In genomic region chr12:50167026-50167742, GRCh38 we compare ENCODE assay signal across 1 cellular context.
TF ChIP-seq lines count a peak whose summit lies in the region.

A gene with protein sequence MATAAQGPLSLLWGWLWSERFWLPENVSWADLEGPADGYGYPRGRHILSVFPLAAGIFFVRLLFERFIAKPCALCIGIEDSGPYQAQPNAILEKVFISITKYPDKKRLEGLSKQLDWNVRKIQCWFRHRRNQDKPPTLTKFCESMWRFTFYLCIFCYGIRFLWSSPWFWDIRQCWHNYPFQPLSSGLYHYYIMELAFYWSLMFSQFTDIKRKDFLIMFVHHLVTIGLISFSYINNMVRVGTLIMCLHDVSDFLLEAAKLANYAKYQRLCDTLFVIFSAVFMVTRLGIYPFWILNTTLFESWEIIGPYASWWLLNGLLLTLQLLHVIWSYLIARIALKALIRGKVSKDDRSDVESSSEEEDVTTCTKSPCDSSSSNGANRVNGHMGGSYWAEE (minus strand): TSS chr12:50167369. CDS start chr12:50167297, 72 bp downstream.

TF ChIP-seq in K562, 482 proteins besides CTCF, POLR2A, EP300 and RAD21 (continued from another document and continues in another):
- TF ChIP-seq, protein P1, sequence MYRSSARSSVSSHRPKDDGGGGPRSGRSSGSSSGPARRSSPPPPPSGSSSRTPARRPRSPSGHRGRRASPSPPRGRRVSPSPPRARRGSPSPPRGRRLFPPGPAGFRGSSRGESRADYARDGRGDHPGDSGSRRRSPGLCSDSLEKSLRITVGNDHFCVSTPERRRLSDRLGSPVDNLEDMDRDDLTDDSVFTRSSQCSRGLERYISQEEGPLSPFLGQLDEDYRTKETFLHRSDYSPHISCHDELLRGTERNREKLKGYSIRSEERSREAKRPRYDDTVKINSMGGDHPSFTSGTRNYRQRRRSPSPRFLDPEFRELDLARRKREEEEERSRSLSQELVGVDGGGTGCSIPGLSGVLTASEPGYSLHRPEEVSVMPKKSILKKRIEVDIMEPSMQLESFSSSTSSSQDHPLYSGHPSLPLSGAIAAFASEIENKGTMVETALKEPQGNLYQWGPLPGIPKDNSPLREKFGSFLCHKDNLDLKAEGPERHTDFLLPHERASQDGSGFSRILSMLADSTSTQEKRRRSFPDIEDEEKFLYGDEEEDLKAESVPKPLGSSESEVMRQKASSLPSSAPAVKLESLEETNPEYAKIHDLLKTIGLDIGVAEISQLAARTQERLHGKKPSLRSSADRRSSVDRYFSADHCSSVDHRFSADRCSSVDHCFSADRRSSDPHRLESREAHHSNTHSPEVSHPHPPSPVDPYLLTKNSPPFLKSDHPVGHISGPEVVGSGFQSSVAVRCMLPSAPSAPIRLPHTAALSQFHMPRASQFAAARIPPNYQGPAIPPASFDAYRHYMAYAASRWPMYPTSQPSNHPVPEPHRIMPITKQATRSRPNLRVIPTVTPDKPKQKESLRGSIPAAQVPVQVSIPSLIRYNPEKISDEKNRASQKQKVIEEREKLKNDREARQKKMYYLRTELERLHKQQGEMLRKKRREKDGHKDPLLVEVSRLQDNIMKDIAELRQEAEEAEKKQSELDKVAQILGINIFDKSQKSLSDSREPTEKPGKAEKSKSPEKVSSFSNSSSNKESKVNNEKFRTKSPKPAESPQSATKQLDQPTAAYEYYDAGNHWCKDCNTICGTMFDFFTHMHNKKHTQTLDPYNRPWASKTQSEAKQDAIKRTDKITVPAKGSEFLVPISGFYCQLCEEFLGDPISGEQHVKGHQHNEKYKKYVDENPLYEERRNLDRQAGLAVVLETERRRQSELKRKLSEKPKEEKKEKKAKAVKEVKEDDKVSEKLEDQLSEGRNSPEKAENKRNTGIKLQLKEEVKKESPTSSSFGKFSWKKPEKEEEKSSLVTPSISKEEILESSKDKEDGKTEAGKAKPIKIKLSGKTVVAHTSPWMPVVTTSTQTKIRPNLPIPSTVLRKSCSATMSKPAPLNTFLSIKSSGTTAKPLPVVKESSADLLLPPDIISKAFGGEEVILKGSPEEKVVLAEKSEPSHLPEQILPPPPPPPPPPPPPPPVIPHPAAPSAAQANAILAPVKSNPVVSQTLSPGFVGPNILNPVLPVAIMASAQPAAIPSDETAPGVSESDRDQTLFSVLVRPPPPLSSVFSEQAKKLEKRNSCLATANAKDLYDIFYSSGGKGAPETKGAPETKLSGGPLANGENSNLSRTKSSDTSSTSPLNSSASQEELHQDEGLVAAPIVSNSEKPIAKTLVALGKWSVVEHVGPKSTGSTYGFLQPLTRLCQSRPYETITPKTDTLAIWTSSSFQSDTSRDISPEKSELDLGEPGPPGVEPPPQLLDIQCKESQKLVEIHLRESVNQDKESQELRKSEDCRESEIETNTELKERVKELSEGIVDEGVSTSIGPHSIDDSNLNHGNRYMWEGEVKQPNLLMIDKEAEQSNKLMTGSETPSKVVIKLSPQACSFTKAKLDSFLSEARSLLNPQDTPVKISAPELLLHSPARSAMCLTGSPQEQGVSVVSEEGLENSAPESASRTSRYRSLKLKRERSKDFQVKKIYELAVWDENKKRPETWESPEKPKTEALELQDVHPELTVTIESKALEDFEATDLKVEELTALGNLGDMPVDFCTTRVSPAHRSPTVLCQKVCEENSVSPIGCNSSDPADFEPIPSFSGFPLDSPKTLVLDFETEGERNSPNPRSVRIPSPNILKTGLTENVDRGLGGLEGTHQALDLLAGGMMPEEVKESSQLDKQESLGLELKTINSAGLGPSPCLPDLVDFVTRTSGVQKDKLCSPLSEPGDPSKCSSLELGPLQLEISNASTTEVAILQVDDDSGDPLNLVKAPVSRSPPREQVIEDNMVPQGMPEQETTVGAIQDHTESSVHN (IDR thresholded peaks at IDR 0.05; ENCODE audit: borderline replicate concordance in 1 of 2, low read depth in 1 of 2), result no peak
- TF ChIP-seq FOXP1 (CRISPR knock-in tag; IDR thresholded peaks at IDR 0.05), result no peak
- TF ChIP-seq MCM7 (IDR thresholded peaks at IDR 0.05), result no peak
- TF ChIP-seq TCF3 (CRISPR knock-in tag; IDR thresholded peaks at IDR 0.05), result no peak
- TF ChIP-seq, protein P2, sequence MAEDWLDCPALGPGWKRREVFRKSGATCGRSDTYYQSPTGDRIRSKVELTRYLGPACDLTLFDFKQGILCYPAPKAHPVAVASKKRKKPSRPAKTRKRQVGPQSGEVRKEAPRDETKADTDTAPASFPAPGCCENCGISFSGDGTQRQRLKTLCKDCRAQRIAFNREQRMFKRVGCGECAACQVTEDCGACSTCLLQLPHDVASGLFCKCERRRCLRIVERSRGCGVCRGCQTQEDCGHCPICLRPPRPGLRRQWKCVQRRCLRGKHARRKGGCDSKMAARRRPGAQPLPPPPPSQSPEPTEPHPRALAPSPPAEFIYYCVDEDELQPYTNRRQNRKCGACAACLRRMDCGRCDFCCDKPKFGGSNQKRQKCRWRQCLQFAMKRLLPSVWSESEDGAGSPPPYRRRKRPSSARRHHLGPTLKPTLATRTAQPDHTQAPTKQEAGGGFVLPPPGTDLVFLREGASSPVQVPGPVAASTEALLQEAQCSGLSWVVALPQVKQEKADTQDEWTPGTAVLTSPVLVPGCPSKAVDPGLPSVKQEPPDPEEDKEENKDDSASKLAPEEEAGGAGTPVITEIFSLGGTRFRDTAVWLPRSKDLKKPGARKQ (CRISPR knock-in tag; IDR thresholded peaks at IDR 0.05), result no peak
- TF ChIP-seq NCOA4 (IDR thresholded peaks at IDR 0.05; ENCODE audit: partially characterized antibody), result no peak
- TF ChIP-seq ZNF408 (CRISPR knock-in tag; IDR thresholded peaks at IDR 0.05; ENCODE audit: low read depth), result no peak
- TF ChIP-seq NRF1 (conservative IDR thresholded peaks at IDR 0.05 in 1 of 2, IDR thresholded peaks at IDR 0.05 in 1 of 2), result peak; percentile 74 to 79
- TF ChIP-seq TGIF2 (CRISPR knock-in tag; IDR thresholded peaks at IDR 0.05), result no peak
- TF ChIP-seq, protein P3, sequence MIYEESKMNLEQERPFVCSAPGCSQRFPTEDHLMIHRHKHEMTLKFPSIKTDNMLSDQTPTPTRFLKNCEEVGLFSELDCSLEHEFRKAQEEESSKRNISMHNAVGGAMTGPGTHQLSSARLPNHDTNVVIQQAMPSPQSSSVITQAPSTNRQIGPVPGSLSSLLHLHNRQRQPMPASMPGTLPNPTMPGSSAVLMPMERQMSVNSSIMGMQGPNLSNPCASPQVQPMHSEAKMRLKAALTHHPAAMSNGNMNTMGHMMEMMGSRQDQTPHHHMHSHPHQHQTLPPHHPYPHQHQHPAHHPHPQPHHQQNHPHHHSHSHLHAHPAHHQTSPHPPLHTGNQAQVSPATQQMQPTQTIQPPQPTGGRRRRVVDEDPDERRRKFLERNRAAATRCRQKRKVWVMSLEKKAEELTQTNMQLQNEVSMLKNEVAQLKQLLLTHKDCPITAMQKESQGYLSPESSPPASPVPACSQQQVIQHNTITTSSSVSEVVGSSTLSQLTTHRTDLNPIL (CRISPR knock-in tag; IDR thresholded peaks at IDR 0.05), result no peak
- TF ChIP-seq, protein P4, sequence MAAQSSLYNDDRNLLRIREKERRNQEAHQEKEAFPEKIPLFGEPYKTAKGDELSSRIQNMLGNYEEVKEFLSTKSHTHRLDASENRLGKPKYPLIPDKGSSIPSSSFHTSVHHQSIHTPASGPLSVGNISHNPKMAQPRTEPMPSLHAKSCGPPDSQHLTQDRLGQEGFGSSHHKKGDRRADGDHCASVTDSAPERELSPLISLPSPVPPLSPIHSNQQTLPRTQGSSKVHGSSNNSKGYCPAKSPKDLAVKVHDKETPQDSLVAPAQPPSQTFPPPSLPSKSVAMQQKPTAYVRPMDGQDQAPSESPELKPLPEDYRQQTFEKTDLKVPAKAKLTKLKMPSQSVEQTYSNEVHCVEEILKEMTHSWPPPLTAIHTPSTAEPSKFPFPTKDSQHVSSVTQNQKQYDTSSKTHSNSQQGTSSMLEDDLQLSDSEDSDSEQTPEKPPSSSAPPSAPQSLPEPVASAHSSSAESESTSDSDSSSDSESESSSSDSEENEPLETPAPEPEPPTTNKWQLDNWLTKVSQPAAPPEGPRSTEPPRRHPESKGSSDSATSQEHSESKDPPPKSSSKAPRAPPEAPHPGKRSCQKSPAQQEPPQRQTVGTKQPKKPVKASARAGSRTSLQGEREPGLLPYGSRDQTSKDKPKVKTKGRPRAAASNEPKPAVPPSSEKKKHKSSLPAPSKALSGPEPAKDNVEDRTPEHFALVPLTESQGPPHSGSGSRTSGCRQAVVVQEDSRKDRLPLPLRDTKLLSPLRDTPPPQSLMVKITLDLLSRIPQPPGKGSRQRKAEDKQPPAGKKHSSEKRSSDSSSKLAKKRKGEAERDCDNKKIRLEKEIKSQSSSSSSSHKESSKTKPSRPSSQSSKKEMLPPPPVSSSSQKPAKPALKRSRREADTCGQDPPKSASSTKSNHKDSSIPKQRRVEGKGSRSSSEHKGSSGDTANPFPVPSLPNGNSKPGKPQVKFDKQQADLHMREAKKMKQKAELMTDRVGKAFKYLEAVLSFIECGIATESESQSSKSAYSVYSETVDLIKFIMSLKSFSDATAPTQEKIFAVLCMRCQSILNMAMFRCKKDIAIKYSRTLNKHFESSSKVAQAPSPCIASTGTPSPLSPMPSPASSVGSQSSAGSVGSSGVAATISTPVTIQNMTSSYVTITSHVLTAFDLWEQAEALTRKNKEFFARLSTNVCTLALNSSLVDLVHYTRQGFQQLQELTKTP (IDR thresholded peaks at IDR 0.05; ENCODE audit: low read depth in 1 of 2, partially characterized antibody in 2 of 2), result no peak
- no peak for TF ChIP-seq SAFB2 (IDR thresholded peaks at IDR 0.05; ENCODE audit: borderline replicate concordance, low read depth, low read length, severe bottlenecking)
- no peak for TF ChIP-seq CEBPB (tag; IDR thresholded peaks at IDR 0.05)
- TF ChIP-seq RBM14 (IDR thresholded peaks at IDR 0.05; ENCODE audit: borderline replicate concordance, insufficient read depth, low read depth, low read length), result no peak
- TF ChIP-seq MBD2 (IDR thresholded peaks at IDR 0.05; ENCODE audit: borderline replicate concordance, low read depth), result peak; percentile 26; the same call in 1 of the 2 replicates
- TF ChIP-seq PHF20 (IDR thresholded peaks at IDR 0.05; ENCODE audit: partially characterized antibody), result peak; percentile 70
- no peak for TF ChIP-seq ZBTB1 (CRISPR knock-in tag; IDR thresholded peaks at IDR 0.05; ENCODE audit: borderline replicate concordance, low read depth)
- no peak for TF ChIP-seq ZNF184 (CRISPR knock-in tag; IDR thresholded peaks at IDR 0.05)
- peak; percentile 38 to 87 (median 86) for TF ChIP-seq YY1 (IDR thresholded peaks at IDR 0.05; ENCODE audit: borderline replicate concordance in 1 of 3, control insufficient read depth in 1 of 3, extremely low read depth in 1 of 3, insufficient read depth in 3 of 3, insufficient read length in 1 of 3, insufficient replicate concordance in 2 of 3, low read depth in 1 of 3, low read length in 2 of 3)
- TF ChIP-seq HNRNPL (IDR thresholded peaks at IDR 0.05; ENCODE audit: low read depth, low read length), result peak; percentile 86
- TF ChIP-seq BMI1 (IDR thresholded peaks at IDR 0.05; ENCODE audit: low read length), result no peak
- TF ChIP-seq XRCC3 (IDR thresholded peaks at IDR 0.05), result no peak
- no peak for TF ChIP-seq ZNF140 (CRISPR knock-in tag; IDR thresholded peaks at IDR 0.05)
- TF ChIP-seq ZNF699 (CRISPR knock-in tag; IDR thresholded peaks at IDR 0.05; ENCODE audit: insufficient replicate concordance), result no peak
- TF ChIP-seq ZSCAN32 (CRISPR knock-in tag; IDR thresholded peaks at IDR 0.05), result no peak
- TF ChIP-seq RBM22 (IDR thresholded peaks at IDR 0.05; ENCODE audit: low read depth, low read length, poor library complexity, severe bottlenecking), result no peak
- TF ChIP-seq ZNF133 (CRISPR knock-in tag; IDR thresholded peaks at IDR 0.05), result no peak
- no peak for TF ChIP-seq RBM25 (IDR thresholded peaks at IDR 0.05; ENCODE audit: low read depth, low read length, severe bottlenecking)
- TF ChIP-seq ZNF384 (IDR thresholded peaks at IDR 0.05; ENCODE audit: low read depth, low read length), result 0 out of 2 replicates have a peak, but pooled peaks have one; percentile 9
- TF ChIP-seq RBM15 (IDR thresholded peaks at IDR 0.05; ENCODE audit: insufficient read depth, low read length), result no peak
- TF ChIP-seq ZNF586 (CRISPR knock-in tag; conservative IDR thresholded peaks at IDR 0.05), result no peak
- TF ChIP-seq PHB2 (IDR thresholded peaks at IDR 0.05; ENCODE audit: low read depth), result no peak
- TF ChIP-seq NUFIP1 (IDR thresholded peaks at IDR 0.05; ENCODE audit: partially characterized antibody), result no peak
- TF ChIP-seq GABPA (tag; conservative IDR thresholded peaks at IDR 0.05; ENCODE audit: low read depth), result peak; percentile 82
- no peak for TF ChIP-seq GATA2 (CRISPR knock-in tag; IDR thresholded peaks at IDR 0.05)
- TF ChIP-seq, protein P5, sequence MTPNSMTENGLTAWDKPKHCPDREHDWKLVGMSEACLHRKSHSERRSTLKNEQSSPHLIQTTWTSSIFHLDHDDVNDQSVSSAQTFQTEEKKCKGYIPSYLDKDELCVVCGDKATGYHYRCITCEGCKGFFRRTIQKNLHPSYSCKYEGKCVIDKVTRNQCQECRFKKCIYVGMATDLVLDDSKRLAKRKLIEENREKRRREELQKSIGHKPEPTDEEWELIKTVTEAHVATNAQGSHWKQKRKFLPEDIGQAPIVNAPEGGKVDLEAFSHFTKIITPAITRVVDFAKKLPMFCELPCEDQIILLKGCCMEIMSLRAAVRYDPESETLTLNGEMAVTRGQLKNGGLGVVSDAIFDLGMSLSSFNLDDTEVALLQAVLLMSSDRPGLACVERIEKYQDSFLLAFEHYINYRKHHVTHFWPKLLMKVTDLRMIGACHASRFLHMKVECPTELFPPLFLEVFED (CRISPR knock-in tag; conservative IDR thresholded peaks at IDR 0.05), result no peak
- TF ChIP-seq BCOR (IDR thresholded peaks at IDR 0.05), result no peak
- TF ChIP-seq ZNF780A (CRISPR knock-in tag; IDR thresholded peaks at IDR 0.05), result no peak
- no peak for TF ChIP-seq MYNN (IDR thresholded peaks at IDR 0.05)
- no peak for TF ChIP-seq MYNN (CRISPR knock-in tag; IDR thresholded peaks at IDR 0.05)
- TF ChIP-seq, protein P6, sequence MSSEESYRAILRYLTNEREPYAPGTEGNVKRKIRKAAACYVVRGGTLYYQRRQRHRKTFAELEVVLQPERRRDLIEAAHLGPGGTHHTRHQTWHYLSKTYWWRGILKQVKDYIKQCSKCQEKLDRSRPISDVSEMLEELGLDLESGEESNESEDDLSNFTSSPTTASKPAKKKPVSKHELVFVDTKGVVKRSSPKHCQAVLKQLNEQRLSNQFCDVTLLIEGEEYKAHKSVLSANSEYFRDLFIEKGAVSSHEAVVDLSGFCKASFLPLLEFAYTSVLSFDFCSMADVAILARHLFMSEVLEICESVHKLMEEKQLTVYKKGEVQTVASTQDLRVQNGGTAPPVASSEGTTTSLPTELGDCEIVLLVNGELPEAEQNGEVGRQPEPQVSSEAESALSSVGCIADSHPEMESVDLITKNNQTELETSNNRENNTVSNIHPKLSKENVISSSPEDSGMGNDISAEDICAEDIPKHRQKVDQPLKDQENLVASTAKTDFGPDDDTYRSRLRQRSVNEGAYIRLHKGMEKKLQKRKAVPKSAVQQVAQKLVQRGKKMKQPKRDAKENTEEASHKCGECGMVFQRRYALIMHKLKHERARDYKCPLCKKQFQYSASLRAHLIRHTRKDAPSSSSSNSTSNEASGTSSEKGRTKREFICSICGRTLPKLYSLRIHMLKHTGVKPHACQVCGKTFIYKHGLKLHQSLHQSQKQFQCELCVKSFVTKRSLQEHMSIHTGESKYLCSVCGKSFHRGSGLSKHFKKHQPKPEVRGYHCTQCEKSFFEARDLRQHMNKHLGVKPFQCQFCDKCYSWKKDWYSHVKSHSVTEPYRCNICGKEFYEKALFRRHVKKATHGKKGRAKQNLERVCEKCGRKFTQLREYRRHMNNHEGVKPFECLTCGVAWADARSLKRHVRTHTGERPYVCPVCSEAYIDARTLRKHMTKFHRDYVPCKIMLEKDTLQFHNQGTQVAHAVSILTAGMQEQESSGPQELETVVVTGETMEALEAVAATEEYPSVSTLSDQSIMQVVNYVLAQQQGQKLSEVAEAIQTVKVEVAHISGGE (CRISPR knock-in tag; IDR thresholded peaks at IDR 0.05), result peak in 1 of 3 experiments; percentile 63; a peak in 2 of 6 replicates
